Comparison of ENCODE assay signal across 1 cellular context in the genomic region with DNA sequence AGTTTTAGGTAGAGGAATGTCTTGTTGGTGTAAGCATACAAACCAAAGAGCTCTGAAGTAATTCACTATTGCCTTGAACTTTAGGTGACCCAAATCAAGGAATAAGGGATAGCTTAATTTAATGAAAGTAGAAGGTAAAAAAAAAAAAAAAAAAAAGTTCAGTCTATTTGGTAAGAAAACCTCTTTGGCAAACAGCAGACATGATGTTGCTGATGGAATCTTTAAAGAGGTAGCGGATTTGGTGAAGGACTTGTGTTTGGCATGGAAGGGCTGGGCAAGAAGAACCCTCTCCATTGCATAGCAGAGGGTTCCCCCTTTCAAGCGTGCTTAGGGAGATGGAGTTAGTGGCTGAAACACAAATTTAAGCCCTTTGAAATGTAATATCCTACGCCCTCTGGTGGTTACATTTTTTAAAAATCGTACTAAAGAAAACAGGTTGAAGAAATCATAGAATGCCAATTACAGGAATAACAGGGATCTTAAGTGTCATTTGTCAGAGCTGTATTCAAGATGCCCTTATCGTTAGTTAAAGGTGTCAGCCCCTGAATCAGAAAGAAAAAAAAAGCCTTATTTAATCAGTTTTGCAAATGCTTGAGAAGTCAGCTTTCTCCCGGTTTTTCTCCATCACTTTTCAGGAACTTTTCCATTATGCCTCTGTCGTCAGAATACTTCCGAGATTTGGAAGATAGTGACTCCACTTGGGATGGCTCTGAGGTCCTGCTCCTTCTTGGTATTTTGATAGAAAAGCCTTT.
TF ChIP-seq lines count a peak whose summit lies in the region.

No MANE protein-coding gene starts in this region.

TF ChIP-seq in HCT116, 20 proteins besides CTCF, POLR2A, EP300 and RAD21:
- TF ChIP-seq JUND (IDR thresholded peaks at IDR 0.05): no peak
- no peak for TF ChIP-seq YY1 (IDR thresholded peaks at IDR 0.05; ENCODE audit: extremely low read depth, insufficient replicate concordance, low read depth, low read length)
- TF ChIP-seq SP1 (IDR thresholded peaks at IDR 0.05; ENCODE audit: low read depth): no peak
- no peak for TF ChIP-seq EZH2phosphoT487 (IDR thresholded peaks at IDR 0.05; ENCODE audit: borderline replicate concordance)
- no peak for TF ChIP-seq ATF3 (IDR thresholded peaks at IDR 0.05)
- no peak for TF ChIP-seq SRF (IDR thresholded peaks at IDR 0.05; ENCODE audit: low read depth)
- no peak for TF ChIP-seq SIN3A (IDR thresholded peaks at IDR 0.05; ENCODE audit: low read depth)
- no peak for TF ChIP-seq ZBTB33 (IDR thresholded peaks at IDR 0.05; ENCODE audit: extremely low read depth, insufficient replicate concordance, low read length)
- no peak for TF ChIP-seq EZH2 (IDR thresholded peaks at IDR 0.05)
- TF ChIP-seq FOSL1 (IDR thresholded peaks at IDR 0.05; ENCODE audit: low read depth): no peak
- no peak for TF ChIP-seq ELF1 (IDR thresholded peaks at IDR 0.05; ENCODE audit: borderline replicate concordance, low read depth)
- no peak for TF ChIP-seq MAX (IDR thresholded peaks at IDR 0.05)
- TF ChIP-seq CBX3 (IDR thresholded peaks at IDR 0.05; ENCODE audit: low read depth): no peak
- TF ChIP-seq ZFX (IDR thresholded peaks at IDR 0.05): no peak
- TF ChIP-seq POLR2AphosphoS5 (IDR thresholded peaks at IDR 0.05; ENCODE audit: low read depth, low read length): no peak
- TF ChIP-seq REST (IDR thresholded peaks at IDR 0.05; ENCODE audit: low read depth): no peak
- no peak for TF ChIP-seq TCF7L2 (IDR thresholded peaks at IDR 0.05; ENCODE audit: borderline replicate concordance, extremely low read depth, insufficient read depth, insufficient read length)
- no peak for TF ChIP-seq CEBPB (IDR thresholded peaks at IDR 0.05; ENCODE audit: low read depth)
- TF ChIP-seq ZNF274 (IDR thresholded peaks at IDR 0.05; ENCODE audit: low read depth, low read length): no peak
- TF ChIP-seq EGR1 (IDR thresholded peaks at IDR 0.05; ENCODE audit: low read depth): no peak
